8 cellular contexts compared by ENCODE assay signal in the genomic region with DNA sequence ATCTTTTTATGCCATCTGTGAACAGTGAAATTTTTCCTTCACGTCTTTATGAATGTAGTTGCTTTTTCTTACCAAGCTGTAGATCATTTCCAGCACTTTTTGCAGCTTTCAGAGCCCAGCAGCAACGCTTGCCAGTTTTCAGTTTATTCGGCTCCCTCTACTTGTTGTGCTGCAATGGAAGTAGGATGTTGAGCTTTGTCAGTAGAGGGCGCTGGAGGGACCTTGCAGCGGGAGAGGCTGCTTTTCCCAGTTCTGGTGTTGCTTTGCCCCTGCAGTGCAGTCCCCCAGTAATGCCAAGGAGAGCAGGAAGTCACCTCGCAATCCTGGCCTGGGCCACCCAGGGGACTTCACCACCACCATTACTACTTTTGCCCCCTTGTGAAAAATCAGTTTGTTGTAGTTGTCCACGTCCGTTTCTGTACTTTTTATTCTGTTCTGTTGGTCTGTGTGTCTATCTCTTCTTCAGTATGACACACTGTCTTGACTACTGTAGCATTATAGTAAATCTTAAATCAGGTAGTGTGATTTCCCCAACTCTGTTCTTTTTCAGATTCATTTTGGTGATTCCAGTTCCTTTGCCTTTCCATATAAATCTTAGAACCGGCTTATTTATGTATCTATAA. TPM values are rescaled to one million over a fixed set of nuclear protein-coding genes. Genes with fewer than 3 reads are reported as not detected.
DNase-seq lines count a peak whose midpoint lies in the region; ATAC-seq lines count a peak whose summit lies in the region.

No MANE protein-coding gene starts in this region.

- H3K27ac Mint-ChIP-seq in activated CD8-positive, alpha-beta T cell treated with anti-CD3 and anti-CD28 coated beads, Interleukin-2, amount 10 ng/mL, durations not matched to agents 7 days and 5 days: no peak overlapping the region

- CTCF ChIA-PET in activated CD8-positive, alpha-beta T cell treated with anti-CD3 and anti-CD28 coated beads, Interleukin-2, amount 10 ng/mL, durations not matched to agents 7 days and 5 days (lab: Charles Lee): interaction anchor here (1.0 to 1.8 kb wide), 13 partner anchors 8 to 215 kb away, joined by 3 to 12 read pairs (median 5); a partner anchor contains a TSS

- peaks cover 48% of the 10 kb centered on the region for H3K4me1 Mint-ChIP-seq in activated CD8-positive, alpha-beta T cell treated with anti-CD3 and anti-CD28 coated beads, Interleukin-2, amount 10 ng/mL, durations not matched to agents 7 days and 5 days (ENCODE audit: low read depth)

- no peaks in the 10 kb centered on the region for H3K9me3 Mint-ChIP-seq in activated CD8-positive, alpha-beta T cell treated with anti-CD3 and anti-CD28 coated beads, Interleukin-2, amount 10 ng/mL, durations not matched to agents 7 days and 5 days (ENCODE audit: insufficient read depth)

- peaks cover 25% of the 10 kb centered on the region for H3K36me3 Mint-ChIP-seq in activated CD8-positive, alpha-beta T cell treated with anti-CD3 and anti-CD28 coated beads, Interleukin-2, amount 10 ng/mL, durations not matched to agents 7 days and 5 days (ENCODE audit: low read depth)

- no peak overlapping the region for H3K4me3 Mint-ChIP-seq in activated CD8-positive, alpha-beta T cell treated with anti-CD3 and anti-CD28 coated beads, Interleukin-2, amount 10 ng/mL, durations not matched to agents 7 days and 5 days

- no peaks in the 10 kb centered on the region for H3K27me3 Mint-ChIP-seq in activated CD8-positive, alpha-beta T cell treated with anti-CD3 and anti-CD28 coated beads, Interleukin-2, amount 10 ng/mL, durations not matched to agents 7 days and 5 days (ENCODE audit: low read depth)

- POLR2A ChIA-PET in activated CD8-positive, alpha-beta T cell treated with anti-CD3 and anti-CD28 coated beads, Interleukin-2, amount 10 ng/mL, durations not matched to agents 7 days and 5 days (lab: Charles Lee): no interaction called here

- DNase-seq in SHP77 (lab: John Stamatoyannopoulos, UW) (peak; percentile 7 to 16), SHP77 treated with DMSO at 0.1 percent for 48 hours (lab: John Stamatoyannopoulos, UW) (no peak), NCI-H146 (lab: John Stamatoyannopoulos, UW) (peak; percentile 36), fibroblast of peridontal ligament (ENCODE audit: extremely low read depth) (peak; percentile 60), occipital lobe (lab: John Stamatoyannopoulos, UW) (peak; percentile 16), ureter (ENCODE audit: low spot score) (no peak)
- DNase-seq in activated CD8-positive, alpha-beta T cell treated with anti-CD3 and anti-CD28 coated beads, Interleukin-2, amount 10 ng/mL, durations not matched to agents 7 days and 5 days: peak; percentile 57

- ATAC-seq in activated CD8-positive, alpha-beta T cell treated with anti-CD3 and anti-CD28 coated beads, Interleukin-2, amount 10 ng/mL, durations not matched to agents 7 days and 5 days: peak; percentile 30
- ATAC-seq in GM19328 (IDR thresholded peaks at IDR 0.05; ENCODE audit: unreplicated experiment): no peak

RNA-seq across cellular contexts. Expression of a gene that starts 21.8 kb away (rescaled TPM):
- 1 to 10 TPM; 4.1 to 5.6 TPM for total RNA-seq in activated CD8-positive, alpha-beta T cell treated with anti-CD3 and anti-CD28 coated beads, Interleukin-2, amount 10 ng/mL, durations not matched to agents 7 days and 5 days
- total RNA-seq in occipital lobe (3.4 TPM), ureter (9.1 TPM)

RNA-seq across cellular contexts. Expression of a gene that starts 21.8 kb away (rescaled TPM):
- 10 to 100 TPM; 20.2 to 21.4 TPM for total RNA-seq in activated CD8-positive, alpha-beta T cell treated with anti-CD3 and anti-CD28 coated beads, Interleukin-2, amount 10 ng/mL, durations not matched to agents 7 days and 5 days
- total RNA-seq in occipital lobe (3.6 TPM), ureter (17.7 TPM)

RNA-seq across cellular contexts. Expression of a gene that starts 22.2 kb away (rescaled TPM):
- 10 to 100 TPM; 32.8 to 33.5 TPM for total RNA-seq in activated CD8-positive, alpha-beta T cell treated with anti-CD3 and anti-CD28 coated beads, Interleukin-2, amount 10 ng/mL, durations not matched to agents 7 days and 5 days
- 15.6 TPM for total RNA-seq in occipital lobe
- total RNA-seq in ureter: 23.3 TPM

RNA-seq across cellular contexts. Expression of a gene that starts 22.5 kb away (rescaled TPM):
- 10 to 100 TPM; 49.3 to 51.7 TPM for total RNA-seq in activated CD8-positive, alpha-beta T cell treated with anti-CD3 and anti-CD28 coated beads, Interleukin-2, amount 10 ng/mL, durations not matched to agents 7 days and 5 days
- total RNA-seq in occipital lobe (31.4 TPM), ureter (78.4 TPM)

RNA-seq across cellular contexts. Expression of a gene that starts 26.6 kb away (rescaled TPM):
- total RNA-seq in activated CD8-positive, alpha-beta T cell treated with anti-CD3 and anti-CD28 coated beads, Interleukin-2, amount 10 ng/mL, durations not matched to agents 7 days and 5 days: 1 to 10 TPM; 4.1 to 4.2 TPM
- total RNA-seq in occipital lobe: 7.3 TPM
- total RNA-seq in ureter: 28.2 TPM

Comparison
In these comparisons a context has a peak if more than half of its experiments do, and no peak if none do; other contexts are left out.
1. DNase-seq: peak in SHP77 (2 of 2), NCI-H146 (single experiment), activated CD8-positive, alpha-beta T cell treated with anti-CD3 and anti-CD28 coated beads, Interleukin-2, amount 10 ng/mL, durations not matched to agents 7 days and 5 days (single experiment), fibroblast of peridontal ligament (single experiment) and occipital lobe (single experiment); none in SHP77 treated with DMSO at 0.1 percent for 48 hours (single experiment) and ureter (single experiment).